ENCODE assay signal across 24 cellular contexts in the genomic region with DNA sequence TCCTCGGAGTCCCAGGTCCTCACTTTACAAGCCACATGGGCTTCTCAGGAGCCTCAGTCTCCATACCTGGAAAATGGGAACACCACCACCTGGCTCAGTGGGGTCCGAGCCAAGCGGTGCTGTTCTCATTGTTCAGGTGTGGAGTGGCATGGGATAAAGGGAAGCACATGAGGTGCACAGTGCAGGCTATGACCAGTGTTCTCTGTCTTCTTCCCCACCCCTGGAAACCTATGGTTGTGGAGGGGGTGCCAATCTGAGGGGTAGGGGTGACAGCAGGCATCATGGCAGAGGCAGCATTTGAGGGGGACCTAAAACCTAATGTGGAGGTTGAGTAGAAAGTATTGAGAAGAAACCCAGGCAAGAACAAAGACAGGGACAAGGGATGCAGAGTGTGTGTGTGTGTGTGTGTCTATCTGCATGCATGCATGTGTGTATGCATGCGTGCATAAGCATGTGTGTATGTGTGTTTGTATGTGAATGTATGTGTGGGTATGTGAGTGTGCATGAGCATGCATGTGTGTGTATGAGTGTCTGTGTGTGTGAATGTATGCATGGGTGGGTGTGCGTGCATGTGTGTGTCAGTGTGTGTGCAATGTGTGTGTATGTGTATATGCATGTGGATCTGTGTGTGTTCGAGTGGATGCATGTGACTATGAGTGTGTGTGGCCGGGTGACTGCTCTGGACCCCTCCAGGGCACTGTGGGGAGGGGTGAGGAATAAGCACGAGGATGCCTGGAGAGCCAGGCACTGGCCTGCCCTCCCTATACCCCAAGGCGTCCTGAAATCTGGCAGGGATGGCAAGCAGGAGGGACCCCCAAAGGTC. TPM values are rescaled to one million over a fixed set of nuclear protein-coding genes. Genes with fewer than 3 reads are reported as not detected.
DNase-seq lines count a peak whose midpoint lies in the region; ATAC-seq and TF ChIP-seq lines count a peak whose summit lies in the region.
"Had no signal": no experiment of that assay in that cellular context is flagged by ENCODE, and none has a peak within 500 bp of the region (broad histone marks: within the 10 kb centered on the region; RNA-seq: fewer than 3 reads in every experiment).

No MANE protein-coding gene starts in this region.

- H3K4me3 Mint-ChIP-seq in brain (peak overlapping the region; percentile 55 to 87 (median 73)), neural progenitor cell (peak overlapping the region; percentile 14)
- H3K4me3 Mint-ChIP-seq: effector memory CD8-positive, alpha-beta T cell; memory B cell had no signal

- peaks cover 29 to 53% (median 38%) of the 10 kb centered on the region in 5 experiments for H3K9me3 Mint-ChIP-seq in brain
- H3K9me3 Mint-ChIP-seq in neural progenitor cell, result peaks cover 38% of the 10 kb centered on the region

- no peak for TF ChIP-seq POLR2A in upper lobe of left lung (IDR thresholded peaks at IDR 0.05)

- H3K9me3 ChIP-seq in neural progenitor cell (ENCODE audit: low read depth) (no peaks in the 10 kb centered on the region), upper lobe of left lung (peaks cover 0 to 4% (median 0%) of the 10 kb centered on the region in 4 donors)
- H3K9me3 ChIP-seq: body of pancreas had no signal

- no peak for TF ChIP-seq CTCF in brain (conservative IDR thresholded peaks at IDR 0.05)
- TF ChIP-seq CTCF in neural progenitor cell (IDR thresholded peaks at IDR 0.05), result no peak
- no peak for TF ChIP-seq CTCF in upper lobe of left lung (IDR thresholded peaks at IDR 0.05)

- peak; percentile 2 for DNase-seq in 8988T
- peak; percentile 4 for DNase-seq in D341Med (ENCODE audit: low spot score)
- DNase-seq in neural progenitor cell (ENCODE audit: low spot score), result no peak
- no peak for DNase-seq in NCI-H2196 treated with DMSO at 0.1 percent for 48 hours (lab: John Stamatoyannopoulos, UW; ENCODE audit: unreplicated experiment)
- DNase-seq in upper lobe of left lung, result no peak
- DNase-seq: activated CD4-positive, CD25-positive, alpha-beta regulatory T cell treated with anti-CD3 and anti-CD28 coated beads, Interleukin-2, amount 50 U/mL, for 72 hours; body of pancreas; DMS 273 treated with DMSO at 0.1 percent for 48 hours; effector memory CD8-positive, alpha-beta T cell; esophagus squamous epithelium; naive B cell; NCI-H1694 treated with DMSO at 0.1 percent for 48 hours; NCI-H774 had no signal

- peaks cover 23% of the 10 kb centered on the region for H3K27me3 ChIP-seq in neural progenitor cell
- H3K27me3 ChIP-seq in upper lobe of left lung, result peaks cover 0 to 30% (median 23%) of the 10 kb centered on the region in 4 donors
- H3K27me3 ChIP-seq: body of pancreas had no signal

- peak overlapping the region; percentile 21 to 89 (median 61) for H3K27ac Mint-ChIP-seq in brain
- no peak overlapping the region for H3K27ac Mint-ChIP-seq in neural progenitor cell
- H3K27ac Mint-ChIP-seq: effector memory CD8-positive, alpha-beta T cell; memory B cell had no signal

- ATAC-seq in upper lobe of left lung (ENCODE audit: low FRiP score in 2 of 2) (no peak), GM19035 (IDR thresholded peaks at IDR 0.05; ENCODE audit: unreplicated experiment) (no peak), GM18858 (IDR thresholded peaks at IDR 0.05; ENCODE audit: unreplicated experiment) (no peak)
- ATAC-seq: body of pancreas; effector memory CD8-positive, alpha-beta T cell; sciatic nerve had no signal

- peaks cover 4% of the 10 kb centered on the region for H3K27me3 Mint-ChIP-seq in brain
- peaks cover 4% of the 10 kb centered on the region for H3K27me3 Mint-ChIP-seq in neural progenitor cell (ENCODE audit: insufficient read depth, low read depth)

- WGBS in upper lobe of left lung, 2 donors, result 82 to 83% methylated on average over 9 of the region's 9 CpGs

- peaks cover 59% of the 10 kb centered on the region for H3K36me3 Mint-ChIP-seq in brain
- peaks cover 27% of the 10 kb centered on the region for H3K36me3 Mint-ChIP-seq in neural progenitor cell

- peaks cover 78% of the 10 kb centered on the region for H3K79me2 ChIP-seq in neural progenitor cell (ENCODE audit: low read depth)
- H3K79me2 ChIP-seq: parathyroid adenoma had no signal

- no peak overlapping the region for H3K9ac ChIP-seq in neural progenitor cell
- H3K9ac ChIP-seq: parathyroid adenoma had no signal

- H3K4me3 ChIP-seq in neural progenitor cell (no peak overlapping the region), upper lobe of left lung (no peak overlapping the region)
- H3K4me3 ChIP-seq: body of pancreas, esophagus squamous epithelium had no signal

- H3K4me1 Mint-ChIP-seq in brain (peaks cover 34% of the 10 kb centered on the region), neural progenitor cell (peaks cover 3% of the 10 kb centered on the region)

- TF ChIP-seq EP300 in upper lobe of left lung (IDR thresholded peaks at IDR 0.05), result no peak

- no peak overlapping the region for H2AFZ ChIP-seq in neural progenitor cell (replicated peaks)
- H2AFZ ChIP-seq: parathyroid adenoma had no signal

- H3F3A ChIP-seq in neural progenitor cell (ENCODE audit: low read depth), result peaks cover 11% of the 10 kb centered on the region

- H3K27ac ChIP-seq in neural progenitor cell (no peak overlapping the region), upper lobe of left lung (no peak overlapping the region)
- H3K27ac ChIP-seq: body of pancreas, esophagus squamous epithelium, parathyroid adenoma had no signal

- peaks cover 9% of the 10 kb centered on the region for H3K4me1 ChIP-seq in neural progenitor cell
- peaks cover 19 to 25% (median 22%) of the 10 kb centered on the region in 4 donors for H3K4me1 ChIP-seq in upper lobe of left lung
- H3K4me1 ChIP-seq: parathyroid adenoma had no signal

- no peak overlapping the region for H3K4me2 ChIP-seq in neural progenitor cell

- H4K20me1 ChIP-seq in neural progenitor cell (ENCODE audit: low read depth), result peaks cover 29% of the 10 kb centered on the region

- H3K36me3 ChIP-seq in neural progenitor cell (no peaks in the 10 kb centered on the region), upper lobe of left lung (no peaks in the 10 kb centered on the region)
- H3K36me3 ChIP-seq: esophagus squamous epithelium had no signal

RNA-seq across cellular contexts. Expression of gene KIF1A, which starts 4.0 kb away (rescaled TPM):
- polyA plus RNA-seq in brain (ENCODE audit: insufficient read depth, low read depth, low replicate concordance), result 574 TPM
- total RNA-seq in neural progenitor cell (ENCODE audit: low replicate concordance) (29.9 and 41.1 TPM in 2 replicates), upper lobe of left lung (1 to 10 TPM in 1 of 6 donors, under 1 TPM in 3, not detected in 2; 0.15 to 1.2 (median 0.35) TPM)
- total RNA-seq: subcutaneous adipose tissue had no signal

RNA-seq across cellular contexts. Expression of gene AGXT, which starts 52.7 kb away (rescaled TPM):
- 1.1 TPM for polyA plus RNA-seq in brain (ENCODE audit: insufficient read depth, low read depth, low replicate concordance)
- total RNA-seq in neural progenitor cell (ENCODE audit: low replicate concordance) (not detected in 2 replicates), upper lobe of left lung (under 1 TPM in 3 of 6 donors, not detected in 3; 0.30 to 0.46 (median 0.44) TPM)
- total RNA-seq: activated CD8-positive, alpha-beta memory T cell treated with anti-CD3 and anti-CD28 coated beads for 36 hours; esophagus squamous epithelium; G401; HT1080; LHCN-M2; sciatic nerve had no signal

Comparison
In these comparisons a context has a peak if more than half of its experiments do, and no peak if none do; other contexts are left out.
1. DNase-seq: peak in 8988T (single experiment) and D341Med (single experiment); none in neural progenitor cell (single experiment), NCI-H2196 treated with DMSO at 0.1 percent for 48 hours (single experiment) and upper lobe of left lung (0 of 2).
2. RNA of gene KIF1A, which starts 4.0 kb away (total RNA-seq): 29.9 to 41.1 TPM in neural progenitor cell; 0.15 to 1.2 TPM in upper lobe of left lung; every median in the first group is over 10 times any median in the second.